Comparison of ENCODE assay signal across 11 cellular contexts in genomic region chr17:2043785-2044184, GRCh38. TPM values are rescaled to one million over a fixed set of nuclear protein-coding genes. Genes with fewer than 3 reads are reported as not detected.
DNase-seq lines count a peak whose midpoint lies in the region; ATAC-seq, FAIRE-seq and TF ChIP-seq lines count a peak whose summit lies in the region.
"Had no signal": no experiment of that assay in that cellular context is flagged by ENCODE, and none has a peak within 500 bp of the region (broad histone marks: within the 10 kb centered on the region; RNA-seq: fewer than 3 reads in every experiment).

No MANE protein-coding gene starts in this region.

- H3K36me3 ChIP-seq in DND-41 (ENCODE audit: insufficient read depth, low read length) = peaks cover 41% of the 10 kb centered on the region

- H3K9ac ChIP-seq in DND-41 (ENCODE audit: low read depth, low read length) = no peak overlapping the region

- H3K9me3 ChIP-seq in DND-41 (ENCODE audit: insufficient read depth, low read length, severe bottlenecking) = no peaks in the 10 kb centered on the region

- no peak for TF ChIP-seq CTCF in DND-41 (IDR thresholded peaks at IDR 0.05; ENCODE audit: borderline replicate concordance, extremely low read depth, low read length, poor library complexity, severe bottlenecking)
- no peak for TF ChIP-seq CTCF in nephron (IDR thresholded peaks at IDR 0.05; ENCODE audit: unreplicated experiment in 3 of 3)

- no peak for TF ChIP-seq POLR2A in GM12892 (IDR thresholded peaks at IDR 0.05; ENCODE audit: low read depth, low read length)

- H2AFZ ChIP-seq in DND-41 (ENCODE audit: low read depth, low read length) = no peak overlapping the region

- no peak for FAIRE-seq in GM12892 (lab: Jason Lieb, UNC)
- FAIRE-seq: H1 had no signal

- DNase-seq in DND-41 = no peak
- DNase-seq in RKO (ENCODE audit: low spot score) = peak; percentile 59
- no peak for DNase-seq in central memory CD8-positive, alpha-beta T cell (ENCODE audit: low spot score in 2 of 2)
- DNase-seq in DMS114 treated with DMSO at 0.1 percent for 48 hours (lab: John Stamatoyannopoulos, UW; ENCODE audit: unreplicated experiment) = no peak
- no peak for DNase-seq in GM12892 (ENCODE audit: insufficient read length)
- no peak for DNase-seq in effector CD4-positive, alpha-beta T cell
- DNase-seq: NCI-H446 had no signal

- no peak overlapping the region for H3K27ac Mint-ChIP-seq in central memory CD8-positive, alpha-beta T cell (ENCODE audit: low read depth)
- no peak overlapping the region for H3K27ac Mint-ChIP-seq in nephron

- peaks cover 12% of the 10 kb centered on the region for H3K36me3 Mint-ChIP-seq in central memory CD8-positive, alpha-beta T cell (ENCODE audit: insufficient read depth)
- H3K36me3 Mint-ChIP-seq in nephron (ENCODE audit: low read depth) = peaks cover 16% of the 10 kb centered on the region

- ATAC-seq in DND-41 (ENCODE audit: insufficient read depth, low read depth) (no peak), HG03108 (IDR thresholded peaks at IDR 0.05; ENCODE audit: unreplicated experiment) (no peak)
- ATAC-seq in central memory CD8-positive, alpha-beta T cell (replicated peaks; ENCODE audit: extremely low read depth, poor library complexity, severe bottlenecking) = no peak
- ATAC-seq: sciatic nerve had no signal

- H3K27me3 ChIP-seq in DND-41 (ENCODE audit: insufficient read depth, low read length, poor library complexity) = no peaks in the 10 kb centered on the region

- H3K4me1 Mint-ChIP-seq in central memory CD8-positive, alpha-beta T cell = peaks cover 18% of the 10 kb centered on the region
- peaks cover 9% of the 10 kb centered on the region for H3K4me1 Mint-ChIP-seq in nephron

- H3K9me3 Mint-ChIP-seq in central memory CD8-positive, alpha-beta T cell = no peaks in the 10 kb centered on the region
- no peaks in the 10 kb centered on the region for H3K9me3 Mint-ChIP-seq in nephron

- H4K20me1 ChIP-seq in DND-41 (ENCODE audit: insufficient read depth, low read length) = peaks cover 8% of the 10 kb centered on the region; the same call in 1 of the 2 replicates

- no peak overlapping the region for H3K27ac ChIP-seq in DND-41 (ENCODE audit: low read length)

- H3K4me2 ChIP-seq in DND-41 (ENCODE audit: insufficient read depth, low read length) = 0 out of 2 replicates have a peak overlapping the region, but pooled peaks have one; percentile 93

- H3K27me3 Mint-ChIP-seq in central memory CD8-positive, alpha-beta T cell = no peaks in the 10 kb centered on the region
- peaks cover 15% of the 10 kb centered on the region for H3K27me3 Mint-ChIP-seq in nephron (ENCODE audit: low read depth)

- peaks cover 24% of the 10 kb centered on the region for H3K4me1 ChIP-seq in DND-41 (ENCODE audit: insufficient read depth, low read length)

- H3K79me2 ChIP-seq in DND-41 (ENCODE audit: insufficient read depth, low read length) = peaks cover 18% of the 10 kb centered on the region

- H3K4me3 ChIP-seq in DND-41 (ENCODE audit: low read depth in 1 of 2, low read length in 2 of 2) = no peak overlapping the region

- H3K4me3 Mint-ChIP-seq in central memory CD8-positive, alpha-beta T cell = peak overlapping the region; percentile 92
- H3K4me3 Mint-ChIP-seq in nephron = peak overlapping the region; percentile 91 to 100 (median 92)

RNA-seq across cellular contexts. Expression of gene OVCA2, which starts 2.0 kb away (rescaled TPM):
- polyA plus RNA-seq in GM12892 (2012; ENCODE audit: missing spikeins) = 19.0 TPM

RNA-seq across cellular contexts. Expression of gene HIC1, which starts 11.1 kb away (rescaled TPM):
- polyA plus RNA-seq in GM12892 (2012; ENCODE audit: missing spikeins) = 8.3 TPM

RNA-seq across cellular contexts. Expression of gene DPH1, which starts 13.8 kb away (rescaled TPM):
- polyA plus RNA-seq in GM12892 (2012; ENCODE audit: missing spikeins) = 16.9 TPM

RNA-seq across cellular contexts. Expression of gene RTN4RL1, which starts 18.7 kb away (rescaled TPM):
- polyA plus RNA-seq in GM12892 (2012; ENCODE audit: missing spikeins) = not detected
